ENCODE assay signal across 14 cellular contexts in the genomic region with DNA sequence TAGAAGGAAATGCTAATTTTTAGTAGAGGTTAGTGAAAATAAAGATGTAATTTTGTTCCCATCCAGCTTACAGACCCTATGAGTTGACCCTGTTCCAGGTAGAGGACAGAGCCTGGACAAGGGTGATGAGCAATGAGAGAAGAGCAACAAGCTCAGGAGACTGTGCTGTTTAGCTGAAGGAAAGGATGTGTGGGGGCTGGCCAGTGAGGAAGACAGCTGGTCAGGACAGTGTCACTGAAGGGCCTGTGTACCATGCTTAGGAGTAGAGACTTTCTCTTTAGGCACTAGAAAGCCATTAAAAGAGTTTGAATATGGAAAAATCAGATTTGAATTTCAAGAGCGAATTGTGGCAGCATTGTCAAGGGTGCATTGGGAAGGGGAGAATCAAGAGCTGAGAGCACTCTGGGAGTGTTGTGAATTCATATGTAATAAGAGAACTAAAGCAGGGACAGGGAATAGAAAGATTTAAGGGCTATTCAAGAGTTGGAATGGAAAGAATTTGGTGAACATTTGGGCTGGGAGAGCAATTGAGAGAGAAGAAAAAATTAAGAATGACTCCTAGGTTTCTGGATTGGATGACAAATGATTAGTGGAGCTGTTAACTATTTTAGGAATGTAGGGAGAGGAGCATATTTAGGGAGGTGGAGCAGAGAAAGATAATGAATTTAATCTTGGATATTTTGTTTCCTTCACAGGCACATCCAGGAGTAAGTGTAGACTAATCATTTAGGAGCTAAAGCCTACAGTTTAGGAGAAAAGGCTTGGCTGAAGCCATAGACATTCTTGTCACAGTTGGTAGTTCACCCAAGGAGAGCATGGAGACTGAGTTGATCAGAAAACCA. TPM values are rescaled to one million over a fixed set of nuclear protein-coding genes. Genes with fewer than 3 reads are reported as not detected.
A peak's percentile ranks its signal among the peaks of the same experiment; 100 is the strongest.
DNase-seq lines count a peak whose midpoint lies in the region; ATAC-seq and TF ChIP-seq lines count a peak whose summit lies in the region.
"Had no signal": no experiment of that assay in that cellular context is flagged by ENCODE, and none has a peak within 500 bp of the region (broad histone marks: within the 10 kb centered on the region; RNA-seq: fewer than 3 reads in every experiment).

No MANE protein-coding gene starts in this region.

- H3K27me3 ChIP-seq in psoas muscle (ENCODE audit: insufficient read depth in 3 of 3, low read length in 2 of 3) = no peaks in the 10 kb centered on the region

- intact Hi-C loops in psoas muscle (cut with DNase I) = no loop called here

- H3K4me3 ChIP-seq in foreskin fibroblast (ENCODE audit: low read depth in 1 of 2, low read length in 2 of 2) (no peak overlapping the region), psoas muscle (no peak overlapping the region)

- no peak for TF ChIP-seq CTCF in foreskin fibroblast (IDR thresholded peaks at IDR 0.05; ENCODE audit: low read depth, low read length)
- TF ChIP-seq CTCF in psoas muscle (IDR thresholded peaks at IDR 0.05) = no peak

- peaks cover 3 to 25% of the 10 kb centered on the region in 2 donors for H3K36me3 ChIP-seq in psoas muscle (ENCODE audit: insufficient read depth in 1 of 2, low read depth in 1 of 2)

- H3K4me3 Mint-ChIP-seq in activated naive CD4-positive, alpha-beta T cell treated with anti-CD3 and anti-CD28 coated beads, Interleukin-2, amount 10 ng/mL, durations not matched to agents 7 days and 5 days = no peak overlapping the region
- H3K4me3 Mint-ChIP-seq: activated CD4-positive, alpha-beta memory T cell treated with anti-CD3 and anti-CD28 coated beads for 36 hours; neural crest cell had no signal

- H3K27ac ChIP-seq in psoas muscle = peak overlapping the region; percentile 38

- H3K36me3 Mint-ChIP-seq in activated naive CD4-positive, alpha-beta T cell treated with anti-CD3 and anti-CD28 coated beads, Interleukin-2, amount 10 ng/mL, durations not matched to agents 7 days and 5 days = peaks cover 46% of the 10 kb centered on the region

- H3K27ac Mint-ChIP-seq in activated naive CD4-positive, alpha-beta T cell treated with anti-CD3 and anti-CD28 coated beads, Interleukin-2, amount 10 ng/mL, durations not matched to agents 7 days and 5 days = peak overlapping the region; percentile 3
- H3K27ac Mint-ChIP-seq: activated CD4-positive, alpha-beta memory T cell treated with anti-CD3 and anti-CD28 coated beads for 36 hours had no signal

- no peak for ATAC-seq in psoas muscle
- ATAC-seq: Panc1 had no signal

- H3K27me3 Mint-ChIP-seq in activated naive CD4-positive, alpha-beta T cell treated with anti-CD3 and anti-CD28 coated beads, Interleukin-2, amount 10 ng/mL, durations not matched to agents 7 days and 5 days = no peaks in the 10 kb centered on the region
- H3K27me3 Mint-ChIP-seq: activated CD4-positive, alpha-beta memory T cell treated with anti-CD3 and anti-CD28 coated beads for 36 hours had no signal

- H3K9me3 Mint-ChIP-seq in activated naive CD4-positive, alpha-beta T cell treated with anti-CD3 and anti-CD28 coated beads, Interleukin-2, amount 10 ng/mL, durations not matched to agents 7 days and 5 days = peaks cover 1% of the 10 kb centered on the region
- H3K9me3 Mint-ChIP-seq: activated CD4-positive, alpha-beta memory T cell treated with anti-CD3 and anti-CD28 coated beads for 36 hours had no signal

- H3K4me1 Mint-ChIP-seq in activated naive CD4-positive, alpha-beta T cell treated with anti-CD3 and anti-CD28 coated beads, Interleukin-2, amount 10 ng/mL, durations not matched to agents 7 days and 5 days = no peaks in the 10 kb centered on the region
- H3K4me1 Mint-ChIP-seq: neural crest cell had no signal

- H3K4me1 ChIP-seq in psoas muscle = peaks cover 9% of the 10 kb centered on the region

- DNase-seq in activated naive CD4-positive, alpha-beta T cell treated with anti-CD3 and anti-CD28 coated beads, Interleukin-2, amount 10 ng/mL, durations not matched to agents 7 days and 5 days = no peak
- no peak for DNase-seq in activated naive CD4-positive, alpha-beta T cell treated with Interleukin-2 at 50 U/mL for 16 hours
- peak; percentile 19 for DNase-seq in RPMI7951 (ENCODE audit: low read depth)
- peak; percentile 16 to 53 for DNase-seq in foreskin fibroblast
- no peak for DNase-seq in psoas muscle
- DNase-seq in effector CD8-positive, alpha-beta T cell (lab: John Stamatoyannopoulos, UW) = no peak
- DNase-seq in AML-193 (lab: John Stamatoyannopoulos, UW) = no peak
- no peak for DNase-seq in activated T-cell treated with anti-CD3 and anti-CD28 coated beads for 4 hours
- DNase-seq: activated CD4-positive, alpha-beta memory T cell treated with anti-CD3 and anti-CD28 coated beads for 36 hours; central memory CD4-positive, alpha-beta T cell; DND-41; T1000 had no signal

- WGBS in psoas muscle, 3 donors = 63 to 85% (median 82%) methylated on average over 1 of the region's 1 CpG

- H3K9me3 ChIP-seq in psoas muscle = no peaks in the 10 kb centered on the region

- CTCF ChIA-PET in activated naive CD4-positive, alpha-beta T cell treated with anti-CD3 and anti-CD28 coated beads, Interleukin-2, amount 10 ng/mL, durations not matched to agents 7 days and 5 days (lab: Charles Lee) = interaction anchor here (0.6 to 0.9 kb wide), 2 partner anchors 20 to 71 kb away, joined by 3 read pairs; no protein-coding TSS in a partner anchor

RNA-seq across cellular contexts. Expression of a gene that starts 23.3 kb away (rescaled TPM):
- 13.8 and 25.1 TPM in 2 replicates for total RNA-seq in RPMI7951 (2014; rRNA removed; shearing (Covaris generic))
- total RNA-seq in psoas muscle = 10 to 100 TPM; 16.5 to 36.0 (median 24.9) TPM
- 10 to 100 TPM; 13.5 to 23.4 (median 16.2) TPM for polyA plus RNA-seq in psoas muscle

RNA-seq across cellular contexts. Expression of a gene that starts 32.9 kb away (rescaled TPM):
- 20.1 and 24.2 TPM in 2 replicates for total RNA-seq in RPMI7951 (2014; rRNA removed; shearing (Covaris generic))
- 10 to 100 TPM; 33.4 to 55.2 (median 43.3) TPM for total RNA-seq in psoas muscle
- polyA plus RNA-seq in psoas muscle = 10 to 100 TPM; 22.5 to 52.6 (median 48.8) TPM

Comparison
In these comparisons a context has a peak if more than half of its experiments do, and no peak if none do; other contexts are left out.
1. DNase-seq: peak in RPMI7951 (single experiment) and foreskin fibroblast (2 of 2); none in activated naive CD4-positive, alpha-beta T cell treated with anti-CD3 and anti-CD28 coated beads, Interleukin-2, amount 10 ng/mL, durations not matched to agents 7 days and 5 days (single experiment), activated naive CD4-positive, alpha-beta T cell treated with Interleukin-2 at 50 U/mL for 16 hours (single experiment), psoas muscle (0 of 2), effector CD8-positive, alpha-beta T cell (single experiment), AML-193 (0 of 2) and activated T-cell treated with anti-CD3 and anti-CD28 coated beads for 4 hours (single experiment).